ENCODE assay signal across 26 cellular contexts in the genomic region with DNA sequence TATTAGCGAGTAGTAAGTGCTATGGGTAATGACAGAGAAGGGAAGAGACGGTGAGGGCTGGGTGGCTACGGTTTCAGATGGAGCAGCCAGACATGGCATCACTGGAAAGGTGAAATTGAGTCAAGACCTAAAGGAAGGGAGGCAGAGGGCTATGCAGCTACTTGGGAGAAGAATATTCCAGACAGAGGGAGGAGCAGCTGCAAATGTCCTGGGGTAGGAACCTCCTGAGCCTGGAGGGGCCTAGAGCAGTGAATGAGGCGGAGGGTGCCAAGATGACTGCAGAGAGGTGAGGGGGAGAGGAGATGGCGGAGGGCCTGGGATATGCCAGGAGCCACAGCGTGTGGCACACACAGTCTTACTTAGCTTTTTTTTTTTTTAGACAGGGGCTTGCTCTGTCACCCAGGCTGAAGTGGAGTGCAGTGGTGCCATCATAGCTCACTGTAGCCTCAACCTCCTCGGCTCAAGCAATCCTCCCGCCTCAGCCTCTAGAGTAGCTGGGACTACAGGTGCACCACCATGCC. TPM values are rescaled to one million over a fixed set of nuclear protein-coding genes. Genes with fewer than 3 reads are reported as not detected.
DNase-seq lines count a peak whose midpoint lies in the region; ATAC-seq, FAIRE-seq and TF ChIP-seq lines count a peak whose summit lies in the region.
"Had no signal": no experiment of that assay in that cellular context is flagged by ENCODE, and none has a peak within 500 bp of the region (broad histone marks: within the 10 kb centered on the region; RNA-seq: fewer than 3 reads in every experiment).

No MANE protein-coding gene starts in this region.

- FAIRE-seq in K562 (lab: Jason Lieb, UNC) = no peak
- FAIRE-seq: GM12891, pancreas, RCC 7860, TTC549 had no signal

- TF ChIP-seq CTCF in K562 (IDR thresholded peaks at IDR 0.05 in 2 of 3, conservative IDR thresholded peaks at IDR 0.05 in 1 of 3; ENCODE audit: insufficient read depth in 2 of 3, low read depth in 1 of 3, low read length in 3 of 3) (no peak), psoas muscle (IDR thresholded peaks at IDR 0.05) (no peak), upper lobe of right lung (IDR thresholded peaks at IDR 0.05) (no peak), esophagus muscularis mucosa (IDR thresholded peaks at IDR 0.05) (no peak)

- peaks cover 5% of the 10 kb centered on the region for H3K9me3 Mint-ChIP-seq in activated naive CD8-positive, alpha-beta T cell treated with anti-CD3 and anti-CD28 coated beads, Interleukin-2, amount 50 U/mL, for 24 hours
- H3K9me3 Mint-ChIP-seq in activated naive CD8-positive, alpha-beta T cell treated with anti-CD3 and anti-CD28 coated beads for 36 hours = peaks cover 4% of the 10 kb centered on the region
- H3K9me3 Mint-ChIP-seq: mesothelial cell of epicardium; naive thymus-derived CD8-positive, alpha-beta T cell had no signal

- H3K4me1 ChIP-seq in K562 (replicated peaks in 1 of 2; ENCODE audit: control insufficient read depth in 2 of 2, insufficient read depth in 2 of 2, low read length in 2 of 2) (peaks cover 13 to 29% of the 10 kb centered on the region in 2 experiments; a peak in 4 of 5 replicates), psoas muscle (peaks cover 46% of the 10 kb centered on the region), upper lobe of right lung (peaks cover 7% of the 10 kb centered on the region), esophagus muscularis mucosa (peaks cover 14 to 53% (median 32%) of the 10 kb centered on the region in 4 donors)
- H3K4me1 ChIP-seq: pancreas had no signal

- in situ Hi-C loops in K562 (cut with MboI) = no loop called here

- WGBS in K562 (ENCODE audit: insufficient coverage, low coverage, missing lambda C conversion rate) = 87% methylated on average over 8 of the region's 8 CpGs
- WGBS in psoas muscle, 3 donors = 91 to 94% (median 93%) methylated on average over 7 to 8 of the region's 8 CpGs
- 89% methylated on average over 8 of the region's 8 CpGs for WGBS in esophagus muscularis mucosa

- H3K4me2 ChIP-seq in K562 (ENCODE audit: insufficient read depth, low read length) = no peak overlapping the region
- H3K4me2 ChIP-seq: BLaER1 had no signal

- no peak overlapping the region for H3K9ac ChIP-seq in K562 (ENCODE audit: insufficient read depth in 1 of 2, low read depth in 2 of 2, low read length in 2 of 2)
- H3K9ac ChIP-seq: BLaER1 had no signal

- ATAC-seq in activated naive CD8-positive, alpha-beta T cell treated with anti-CD3 and anti-CD28 coated beads, Interleukin-2, amount 50 U/mL, for 24 hours = no peak
- ATAC-seq in K562 = no peak
- no peak for ATAC-seq in psoas muscle
- no peak for ATAC-seq in upper lobe of right lung
- ATAC-seq: naive thymus-derived CD8-positive, alpha-beta T cell had no signal

- H3K36me3 Mint-ChIP-seq in activated naive CD8-positive, alpha-beta T cell treated with anti-CD3 and anti-CD28 coated beads, Interleukin-2, amount 50 U/mL, for 24 hours (ENCODE audit: low read depth) = peaks cover 5% of the 10 kb centered on the region
- peaks cover 6% of the 10 kb centered on the region for H3K36me3 Mint-ChIP-seq in activated naive CD8-positive, alpha-beta T cell treated with anti-CD3 and anti-CD28 coated beads for 36 hours

- TF ChIP-seq RAD21 in K562 (CRISPR knock-in tag; conservative IDR thresholded peaks at IDR 0.05 in 1 of 2, IDR thresholded peaks at IDR 0.05 in 1 of 2) = no peak

- H3K79me2 ChIP-seq in K562 (ENCODE audit: control insufficient read depth, insufficient read depth, low read length) = no peaks in the 10 kb centered on the region

- no peak overlapping the region for H2AFZ ChIP-seq in K562 (ENCODE audit: low read depth, low read length)

- no peak for TF ChIP-seq POLR2A in K562 (conservative IDR thresholded peaks at IDR 0.05)
- TF ChIP-seq POLR2A in esophagus muscularis mucosa (IDR thresholded peaks at IDR 0.05; ENCODE audit: low read depth) = no peak

- no peak overlapping the region; the same call in 2 of the 3 replicates for H3K27ac ChIP-seq in K562 (ENCODE audit: extremely low read depth, low read depth, low read length)
- H3K27ac ChIP-seq in psoas muscle = peak overlapping the region; percentile 92
- peak overlapping the region; percentile 36 for H3K27ac ChIP-seq in upper lobe of right lung
- H3K27ac ChIP-seq in esophagus muscularis mucosa (replicated peaks in 1 of 4) = peak overlapping the region in 1 of 4 donors; percentile 22
- H3K27ac ChIP-seq: BLaER1, pancreas had no signal

- no peak overlapping the region for H3K4me3 ChIP-seq in K562
- H3K4me3 ChIP-seq in psoas muscle = no peak overlapping the region
- H3K4me3 ChIP-seq in upper lobe of right lung = no peak overlapping the region
- H3K4me3 ChIP-seq in esophagus muscularis mucosa = no peak overlapping the region
- H3K4me3 ChIP-seq: BLaER1, pancreas had no signal

- CTCF ChIA-PET in K562 (lab: Yijun Ruan, JAX; ENCODE audit: low intra/inter-chr PET ratio) = no interaction called here

- H3K4me3 Mint-ChIP-seq in activated naive CD8-positive, alpha-beta T cell treated with anti-CD3 and anti-CD28 coated beads, Interleukin-2, amount 50 U/mL, for 24 hours = no peak overlapping the region
- H3K4me3 Mint-ChIP-seq in activated naive CD8-positive, alpha-beta T cell treated with anti-CD3 and anti-CD28 coated beads for 36 hours = no peak overlapping the region
- H3K4me3 Mint-ChIP-seq: activated naive CD8-positive, alpha-beta T cell; mesothelial cell of epicardium; naive thymus-derived CD8-positive, alpha-beta T cell had no signal

- no peaks in the 10 kb centered on the region for H3K27me3 ChIP-seq in K562 (ENCODE audit: control insufficient read depth in 2 of 2, insufficient read depth in 2 of 2, low read length in 2 of 2)
- no peaks in the 10 kb centered on the region for H3K27me3 ChIP-seq in psoas muscle (ENCODE audit: insufficient read depth in 3 of 3, low read length in 2 of 3)
- H3K27me3 ChIP-seq in upper lobe of right lung = no peaks in the 10 kb centered on the region
- H3K27me3 ChIP-seq in esophagus muscularis mucosa = no peaks in the 10 kb centered on the region
- H3K27me3 ChIP-seq: BLaER1, pancreas, SJCRH30, suprapubic skin had no signal

- H3K9me1 ChIP-seq in K562 (ENCODE audit: control insufficient read depth, insufficient read depth, low read length) = no peaks in the 10 kb centered on the region

- no TSS peak for BruUV-seq in K562 (replicated peaks; lab: Mats Ljungman, UMichigan)

- intact Hi-C loops in K562 (cut with micrococcal nuclease) = no loop called here
- intact Hi-C loops in psoas muscle (cut with DNase I) = no loop called here
- intact Hi-C loops in upper lobe of right lung (cut with DNase I) = no loop called here
- intact Hi-C loops in esophagus muscularis mucosa (cut with DNase I) = no loop called here

- no peaks in the 10 kb centered on the region for H3K36me3 ChIP-seq in K562 (ENCODE audit: control insufficient read depth, insufficient read depth, low read length)
- H3K36me3 ChIP-seq in psoas muscle (ENCODE audit: insufficient read depth in 1 of 2, low read depth in 1 of 2) = no peaks in the 10 kb centered on the region
- H3K36me3 ChIP-seq in upper lobe of right lung = no peaks in the 10 kb centered on the region
- H3K36me3 ChIP-seq in esophagus muscularis mucosa = no peaks in the 10 kb centered on the region
- H3K36me3 ChIP-seq: pancreas, SJCRH30, suprapubic skin had no signal

- DNase-seq in activated naive CD8-positive, alpha-beta T cell treated with anti-CD3 and anti-CD28 coated beads, Interleukin-2, amount 50 U/mL, for 24 hours = no peak
- DNase-seq in activated naive CD8-positive, alpha-beta T cell treated with anti-CD3 and anti-CD28 coated beads for 36 hours = no peak
- DNase-seq in K562 (ENCODE audit: extremely low read depth in 1 of 4, low spot score in 3 of 4) (no peak), psoas muscle (peak in 1 of 2 donors; percentile 35), upper lobe of right lung (no peak), medulla oblongata (ENCODE audit: extremely low spot score) (no peak), esophagus muscularis mucosa (ENCODE audit: extremely low spot score) (no peak)
- no peak for DNase-seq in stimulated activated CD4-positive, alpha-beta T cell treated with anti-CD3 and anti-CD28 coated beads, Interleukin-12 subunit alpha, Interleukin-12 subunit beta, amount 100 ng/mL, for 4 hours
- DNase-seq: ACHN; activated CD4-positive, alpha-beta T cell treated with anti-CD3 and anti-CD28 coated beads for 1 hour; effector CD4-positive, alpha-beta T cell; foreskin fibroblast; H7; NCI-H1930; NCI-H526 treated with DMSO at 0.1 percent for 48 hours; pancreas; SJCRH30; stimulated activated CD8-positive, alpha-beta memory T cell treated with anti-CD3 and anti-CD28 coated beads, Interleukin-4, amount 100 ng/mL, for 48 hours had no signal

- H4K20me1 ChIP-seq in K562 (replicated peaks; ENCODE audit: control insufficient read depth, insufficient read depth, low read length) = no peaks in the 10 kb centered on the region

- POLR2A ChIA-PET in K562 (lab: Yijun Ruan, JAX) = interaction anchor here (0.9 to 1.3 kb wide), 2 partner anchors 8 to 21 kb away, joined by 3 to 6 read pairs; a partner anchor contains a TSS

- peaks cover 6% of the 10 kb centered on the region; the same call in 1 of the 2 replicates for H3K9me3 ChIP-seq in K562 (replicated peaks; ENCODE audit: control insufficient read depth, insufficient read depth, low read depth, low read length)
- peaks cover 9% of the 10 kb centered on the region for H3K9me3 ChIP-seq in psoas muscle
- peaks cover 3% of the 10 kb centered on the region for H3K9me3 ChIP-seq in upper lobe of right lung
- H3K9me3 ChIP-seq in esophagus muscularis mucosa = peaks cover 0 to 12% (median 3%) of the 10 kb centered on the region in 4 donors
- H3K9me3 ChIP-seq: pancreas, SJCRH30, suprapubic skin had no signal

- H3K27ac Mint-ChIP-seq in activated naive CD8-positive, alpha-beta T cell treated with anti-CD3 and anti-CD28 coated beads, Interleukin-2, amount 50 U/mL, for 24 hours = peak overlapping the region; percentile 19
- no peak overlapping the region for H3K27ac Mint-ChIP-seq in activated naive CD8-positive, alpha-beta T cell treated with anti-CD3 and anti-CD28 coated beads for 36 hours
- H3K27ac Mint-ChIP-seq: mesothelial cell of epicardium had no signal

- H3K4me1 Mint-ChIP-seq in activated naive CD8-positive, alpha-beta T cell treated with anti-CD3 and anti-CD28 coated beads, Interleukin-2, amount 50 U/mL, for 24 hours = peaks cover 59% of the 10 kb centered on the region
- H3K4me1 Mint-ChIP-seq in activated naive CD8-positive, alpha-beta T cell treated with anti-CD3 and anti-CD28 coated beads for 36 hours = peaks cover 33% of the 10 kb centered on the region
- H3K4me1 Mint-ChIP-seq: mesothelial cell of epicardium had no signal

- no peak for TF ChIP-seq EP300 in K562 (IDR thresholded peaks at IDR 0.05; ENCODE audit: low read length)
- no peak for TF ChIP-seq EP300 in esophagus muscularis mucosa (IDR thresholded peaks at IDR 0.05)

- no peaks in the 10 kb centered on the region for H3K27me3 Mint-ChIP-seq in activated naive CD8-positive, alpha-beta T cell treated with anti-CD3 and anti-CD28 coated beads, Interleukin-2, amount 50 U/mL, for 24 hours
- H3K27me3 Mint-ChIP-seq in activated naive CD8-positive, alpha-beta T cell treated with anti-CD3 and anti-CD28 coated beads for 36 hours = no peaks in the 10 kb centered on the region
- H3K27me3 Mint-ChIP-seq: activated naive CD8-positive, alpha-beta T cell; naive thymus-derived CD8-positive, alpha-beta T cell had no signal

RNA-seq across cellular contexts. Expression of a gene that starts 21.1 kb away (rescaled TPM):
- total RNA-seq in activated naive CD8-positive, alpha-beta T cell treated with anti-CD3 and anti-CD28 coated beads for 36 hours = 10 to 100 TPM; 21.7 to 22.2 TPM
- 3.5 and 12.3 TPM in 2 replicates for total RNA-seq in K562 (2011; cell fraction: chromatin; rRNA removed; ENCODE audit: low replicate concordance)
- 17.3 and 17.5 TPM in 2 replicates for total RNA-seq in K562 (2011; cell fraction: nucleolus; rRNA removed)
- total RNA-seq in K562 (2011; cell fraction: nucleoplasm; rRNA removed) = 7.9 and 9.0 TPM in 2 replicates
- 13.4 and 18.5 TPM in 2 replicates for total RNA-seq in K562 (2014; rRNA removed)
- total RNA-seq in K562 (2014; rRNA removed; fragmentation: Illumina TruSeq; extraction: Trizol) = 1.2 TPM in 2 replicates
- total RNA-seq in K562 (2015; rRNA removed; fragmentation: Illumina TruSeq; extraction: Trizol) = 5.0 and 5.6 TPM in 2 replicates
- 12.7 and 15.1 TPM in 2 replicates for total RNA-seq in K562 (2021)
- polyA plus RNA-seq in K562 (2011; rRNA removed) = 2.9 and 5.2 TPM in 2 replicates
- polyA plus RNA-seq in K562 (2011; cell fraction: cytosol; rRNA removed) = 6.8 and 18.1 TPM in 2 replicates
- polyA plus RNA-seq in K562 (2011; cell fraction: nucleus; rRNA removed) = 5.6 and 9.4 TPM in 2 replicates
- 9.9 and 29.3 TPM in 2 replicates for polyA plus RNA-seq in K562 (2012)
- 2.3 and 4.6 TPM in 2 replicates for polyA plus RNA-seq in K562 (2014; fragmentation: Illumina TruSeq; extraction: Trizol)
- under 1 TPM in 1 of 2 experiments, not detected in 1; 0.07 TPM for polyA plus RNA-seq in K562 (2014; fragmentation: Nextera tagmentation; extraction: Ambion mirVana)
- 11.0 and 12.0 TPM in 2 replicates for polyA plus RNA-seq in K562 (2014; rRNA removed)
- polyA minus RNA-seq in K562 (2011; rRNA and poly(A)+ RNA removed) = 1.9 and 2.0 TPM in 2 replicates
- 5.2 and 6.2 TPM in 2 replicates for polyA minus RNA-seq in K562 (2011; cell fraction: cytosol; rRNA and poly(A)+ RNA removed)
- 6.5 and 7.6 TPM in 2 replicates for polyA minus RNA-seq in K562 (2011; cell fraction: nucleus; rRNA and poly(A)+ RNA removed)
- total RNA-seq in psoas muscle = 100 to 1,000 TPM in 1 of 4 donors, 10 to 100 TPM in 2, 1 to 10 TPM in 1; 5.1 to 119 (median 44.0) TPM
- polyA plus RNA-seq in psoas muscle = 10 to 100 TPM; 60.2 to 77.0 (median 73.8) TPM
- total RNA-seq in upper lobe of right lung = 17.3 TPM
- 10 to 100 TPM; 27.4 to 58.6 (median 36.1) TPM for total RNA-seq in esophagus muscularis mucosa

RNA-seq across cellular contexts. Expression of a gene that starts 28.7 kb away (rescaled TPM):
- 10 to 100 TPM; 30.9 to 32.3 TPM for total RNA-seq in activated naive CD8-positive, alpha-beta T cell treated with anti-CD3 and anti-CD28 coated beads for 36 hours
- 15.4 and 23.3 TPM in 2 replicates for total RNA-seq in K562 (2011; cell fraction: chromatin; rRNA removed; ENCODE audit: low replicate concordance)
- total RNA-seq in K562 (2011; cell fraction: nucleolus; rRNA removed) = 12.6 and 12.8 TPM in 2 replicates
- 14.1 and 15.2 TPM in 2 replicates for total RNA-seq in K562 (2011; cell fraction: nucleoplasm; rRNA removed)
- total RNA-seq in K562 (2014; rRNA removed) = 10.2 and 13.1 TPM in 2 replicates
- 6.8 TPM in 2 replicates for total RNA-seq in K562 (2014; rRNA removed; fragmentation: Illumina TruSeq; extraction: Trizol)
- total RNA-seq in K562 (2015; rRNA removed; fragmentation: Illumina TruSeq; extraction: Trizol) = 10.1 and 11.3 TPM in 2 replicates
- 11.7 and 14.5 TPM in 2 replicates for total RNA-seq in K562 (2021)
- 10.3 and 12.9 TPM in 2 replicates for polyA plus RNA-seq in K562 (2011; rRNA removed)
- 9.3 and 14.0 TPM in 2 replicates for polyA plus RNA-seq in K562 (2011; cell fraction: cytosol; rRNA removed)
- polyA plus RNA-seq in K562 (2011; cell fraction: nucleus; rRNA removed) = 11.9 and 16.5 TPM in 2 replicates
- polyA plus RNA-seq in K562 (2012) = 11.1 and 15.6 TPM in 2 replicates
- 9.8 and 11.4 TPM in 2 replicates for polyA plus RNA-seq in K562 (2014; fragmentation: Illumina TruSeq; extraction: Trizol)
- 1 to 10 TPM; 1.9 to 2.8 TPM for polyA plus RNA-seq in K562 (2014; fragmentation: Nextera tagmentation; extraction: Ambion mirVana)
- 13.1 and 16.5 TPM in 2 replicates for polyA plus RNA-seq in K562 (2014; rRNA removed)
- 3.7 and 4.0 TPM in 2 replicates for polyA minus RNA-seq in K562 (2011; rRNA and poly(A)+ RNA removed)
- polyA minus RNA-seq in K562 (2011; cell fraction: cytosol; rRNA and poly(A)+ RNA removed) = 2.9 and 4.1 TPM in 2 replicates
- polyA minus RNA-seq in K562 (2011; cell fraction: nucleus; rRNA and poly(A)+ RNA removed) = 3.2 and 3.6 TPM in 2 replicates
- total RNA-seq in psoas muscle = 10 to 100 TPM; 37.5 to 93.3 (median 55.6) TPM
- polyA plus RNA-seq in psoas muscle = 100 to 1,000 TPM in 1 of 3 donors, 10 to 100 TPM in 2; 46.8 to 142 (median 68.4) TPM
- total RNA-seq in upper lobe of right lung = 22.1 TPM
- total RNA-seq in esophagus muscularis mucosa = 10 to 100 TPM; 27.0 to 52.9 (median 38.9) TPM
